8 cellular contexts compared by ENCODE assay signal in the genomic region with DNA sequence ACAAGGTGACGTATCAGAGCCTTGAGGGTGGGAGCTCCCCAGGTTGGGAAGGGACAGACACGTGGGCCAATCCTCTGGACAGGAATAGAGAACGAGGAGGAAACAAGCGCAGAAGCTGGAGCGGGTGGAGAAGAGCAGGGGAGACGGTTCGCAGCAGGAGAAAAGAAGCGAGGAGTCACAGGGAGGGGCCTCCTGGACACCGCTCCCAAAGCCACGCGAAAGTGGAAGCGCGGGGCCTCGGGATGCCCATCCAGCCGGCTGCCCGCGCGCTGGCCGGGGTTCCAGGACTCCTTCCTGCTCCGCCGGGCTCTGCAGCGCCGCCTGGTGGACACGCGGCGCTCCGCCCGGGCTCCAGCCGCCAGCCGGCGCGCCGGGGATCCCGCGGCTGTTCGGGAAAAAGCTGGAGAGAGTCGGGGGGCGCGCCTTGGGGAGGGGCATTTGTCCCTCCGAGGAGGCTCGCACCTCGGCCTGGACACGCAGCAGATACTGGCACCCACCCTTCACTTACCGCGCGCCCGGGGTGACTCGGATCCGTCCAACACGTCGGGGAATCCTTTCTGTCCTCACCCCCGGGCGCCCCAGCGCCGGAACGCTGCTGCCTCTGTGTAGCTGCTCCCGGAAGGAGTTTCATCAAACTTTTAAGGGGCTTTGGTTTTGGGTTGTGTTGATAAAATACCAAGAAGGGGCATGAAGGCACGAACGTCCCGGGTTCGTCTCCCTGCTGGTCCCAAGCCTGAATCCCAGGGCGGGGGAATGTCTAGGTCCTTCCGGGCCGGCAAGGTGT. TPM values are rescaled to one million over a fixed set of nuclear protein-coding genes. Genes with fewer than 3 reads are reported as not detected.
DNase-seq lines count a peak whose midpoint lies in the region; ATAC-seq, FAIRE-seq and TF ChIP-seq lines count a peak whose summit lies in the region.

No MANE protein-coding gene starts in this region.

- CTCF ChIA-PET in A549 (lab: Yijun Ruan, JAX), result interaction anchor here (0.6 to 4.0 kb wide), 60 partner anchors 8 to 1151 kb away, joined by 3 to 48 read pairs (median 4); a partner anchor contains a TSS
- CTCF ChIA-PET in K562 (lab: Yijun Ruan, JAX; ENCODE audit: low intra/inter-chr PET ratio), result interaction anchor here (0.7 to 1.2 kb wide), 3 partner anchors 73 to 1150 kb away, joined by 3 to 5 read pairs (median 3); no protein-coding TSS in a partner anchor

- peaks cover 0 to 3% (median 0%) of the 10 kb centered on the region in 3 donors for H3K36me3 Mint-ChIP-seq in immature natural killer cell

- BruUV-seq in K562 (replicated peaks; lab: Mats Ljungman, UMichigan), result no TSS peak

- peak overlapping the region; percentile 75 for H2AFZ ChIP-seq in K562 (ENCODE audit: low read depth, low read length)

- in situ Hi-C loops in GM13976 (cut with MboI; ENCODE audit: low sequenced_read_pairs, unreplicated experiment) (loop anchor here (25.0 kb wide), 1 partner anchor 642 kb away; no protein-coding TSS in a partner anchor), K562 (cut with MboI) (no loop called here)

- H3K27ac ChIP-seq in A549 (peak overlapping the region; percentile 41 to 80; a peak in 4 of 6 replicates), K562 (ENCODE audit: extremely low read depth, low read depth, low read length) (no peak overlapping the region)

- H4K20me1 ChIP-seq in K562 (replicated peaks; ENCODE audit: control insufficient read depth, insufficient read depth, low read length), result no peaks in the 10 kb centered on the region; the same call in 1 of the 2 replicates

- H3K4me3 Mint-ChIP-seq in immature natural killer cell, result peak overlapping the region in 3 of 5 donors; percentile 22 to 33 (median 28)

- H3K4me1 ChIP-seq in A549 (peaks cover 8% of the 10 kb centered on the region; the same call in 2 of the 3 replicates), K562 (replicated peaks in 1 of 2; ENCODE audit: control insufficient read depth in 2 of 2, insufficient read depth in 2 of 2, low read length in 2 of 2) (peaks cover 0 to 38% of the 10 kb centered on the region in 2 experiments; a peak in 3 of 5 replicates)

- TF ChIP-seq CTCF in A549 (IDR thresholded peaks at IDR 0.05) (peak; percentile 93), GM13976 (IDR thresholded peaks at IDR 0.05; ENCODE audit: borderline replicate concordance, control extremely low read depth, extremely low read depth, insufficient read depth, missing control alignments) (peak; percentile 66), K562 (IDR thresholded peaks at IDR 0.05 in 2 of 3, conservative IDR thresholded peaks at IDR 0.05 in 1 of 3; ENCODE audit: insufficient read depth in 2 of 3, low read depth in 1 of 3, low read length in 3 of 3) (peak; percentile 80 to 95 (median 90))

- no peaks in the 10 kb centered on the region for H3K9me3 ChIP-seq in A549
- no peaks in the 10 kb centered on the region for H3K9me3 ChIP-seq in K562 (replicated peaks; ENCODE audit: control insufficient read depth, insufficient read depth, low read depth, low read length)

- peak overlapping the region; percentile 18; the same call in 2 of the 3 replicates for H3K4me3 ChIP-seq in A549
- no peak overlapping the region for H3K4me3 ChIP-seq in K562

- DNase-seq in A549 (ENCODE audit: low read depth in 1 of 2, low spot score in 1 of 2), result peak; percentile 29 to 65
- peak; percentile 76 for DNase-seq in GM13976 (ENCODE audit: low spot score)
- DNase-seq in K562 (ENCODE audit: extremely low read depth in 1 of 4, low spot score in 3 of 4), result peak; percentile 58 to 92 (median 90)
- no peak for DNase-seq in immature natural killer cell
- peak; percentile 73 for DNase-seq in stimulated activated CD8-positive, alpha-beta memory T cell treated with anti-CD3 and anti-CD28 coated beads, Interleukin-4, amount 100 ng/mL, for 48 hours
- DNase-seq in NCI-H510A (lab: John Stamatoyannopoulos, UW), result no peak
- no peak for DNase-seq in cerebellar nuclear complex (lab: John Stamatoyannopoulos, UW)

- ATAC-seq in A549, result peak; percentile 53 to 79; a peak in 4 of 6 replicates
- ATAC-seq in K562, result peak; percentile 91
- no peak for ATAC-seq in GM21367 (IDR thresholded peaks at IDR 0.05; ENCODE audit: unreplicated experiment)

- no peak for FAIRE-seq in A549 (lab: Jason Lieb, UNC)
- FAIRE-seq in K562 (lab: Jason Lieb, UNC), result no peak

- H3K27ac Mint-ChIP-seq in immature natural killer cell, result no peak overlapping the region

- POLR2A ChIA-PET in A549 (lab: Yijun Ruan, JAX), result no interaction called here
- POLR2A ChIA-PET in K562 (lab: Yijun Ruan, JAX), result interaction anchor here (0.6 kb wide), 2 partner anchors 12 to 491 kb away, joined by 3 to 4 read pairs; no protein-coding TSS in a partner anchor

- WGBS in A549 (ENCODE audit: missing lambda C conversion rate), result 38% methylated on average over 40 of the region's 64 CpGs
- 8% methylated on average over 60 of the region's 64 CpGs for WGBS in K562 (ENCODE audit: insufficient coverage, low coverage, missing lambda C conversion rate)

- no peaks in the 10 kb centered on the region for H3K79me2 ChIP-seq in K562 (ENCODE audit: control insufficient read depth, insufficient read depth, low read length)

- H3K9me1 ChIP-seq in K562 (ENCODE audit: control insufficient read depth, insufficient read depth, low read length), result no peaks in the 10 kb centered on the region

- H3K9me3 Mint-ChIP-seq in immature natural killer cell, result no peaks in the 10 kb centered on the region

- 0 out of 4 replicates have a peak overlapping the region, but pooled peaks of 1 of the 2 experiments have one; percentile 66 for H3K9ac ChIP-seq in K562 (ENCODE audit: insufficient read depth in 1 of 2, low read depth in 2 of 2, low read length in 2 of 2)

- intact Hi-C loops in K562 (cut with micrococcal nuclease), result loop anchor here (10.0 kb wide), 1 partner anchor 1149 kb away; no protein-coding TSS in a partner anchor

- no peak for TF ChIP-seq EP300 in A549 (IDR thresholded peaks at IDR 0.05)
- TF ChIP-seq EP300 in K562 (IDR thresholded peaks at IDR 0.05; ENCODE audit: low read length), result no peak

- peak; percentile 57 to 77 for TF ChIP-seq RAD21 in A549 (conservative IDR thresholded peaks at IDR 0.05 in 1 of 2, IDR thresholded peaks at IDR 0.05 in 1 of 2)
- peak; percentile 50 to 67 for TF ChIP-seq RAD21 in K562 (CRISPR knock-in tag; conservative IDR thresholded peaks at IDR 0.05 in 1 of 2, IDR thresholded peaks at IDR 0.05 in 1 of 2)

- peaks cover 4 to 8% of the 10 kb centered on the region in 2 donors for H3K4me1 Mint-ChIP-seq in immature natural killer cell

- peaks cover 8 to 49% of the 10 kb centered on the region in 2 experiments for H3K27me3 ChIP-seq in K562 (ENCODE audit: control insufficient read depth in 2 of 2, insufficient read depth in 2 of 2, low read length in 2 of 2)

- no peaks in the 10 kb centered on the region for H3K36me3 ChIP-seq in K562 (ENCODE audit: control insufficient read depth, insufficient read depth, low read length)

- peaks cover 8 to 33% (median 15%) of the 10 kb centered on the region in 3 donors for H3K27me3 Mint-ChIP-seq in immature natural killer cell (ENCODE audit: low read depth in 3 of 3)

- TF ChIP-seq POLR2A in A549 (IDR thresholded peaks at IDR 0.05; ENCODE audit: low read length) (no peak), K562 (conservative IDR thresholded peaks at IDR 0.05) (no peak)

- H3K4me2 ChIP-seq in A549, result peak overlapping the region; percentile 87
- H3K4me2 ChIP-seq in K562 (ENCODE audit: insufficient read depth, low read length), result peak overlapping the region; percentile 51

RNA-seq across cellular contexts. Expression of a gene that starts 6.2 kb away (rescaled TPM):
- polyA plus RNA-seq in A549 (2011; rRNA removed) (0.54 and 0.71 TPM in 2 replicates), A549 (2017; fragmentation: RNase III; extraction: RNeasy Plus Mini Kit Qiagen cat#74134 plus additional on column Dnase treatment) (9.5 to 13.1 TPM (median 12.8 TPM) in 3 replicates), K562 (2011; rRNA removed) (not detected in 2 replicates), K562 (2014; fragmentation: Illumina TruSeq; extraction: Trizol) (not detected in 2 replicates), K562 (2014; fragmentation: Nextera tagmentation; extraction: Ambion mirVana) (not detected), K562 (2014; rRNA removed) (not detected in 2 replicates), immature natural killer cell (under 1 TPM; 0.05 to 0.09 (median 0.07) TPM)
- polyA plus RNA-seq in A549 (2012; cell fraction: cytosol; rRNA removed), result 1.6 and 2.3 TPM in 2 replicates
- polyA plus RNA-seq in A549 (2012; cell fraction: nucleus; rRNA removed), result 5.2 and 8.3 TPM in 2 replicates
- 0.33 and 0.49 TPM in 2 replicates for polyA minus RNA-seq in A549 (2011; rRNA and poly(A)+ RNA removed)
- not detected in 2 replicates for total RNA-seq in K562 (2011; cell fraction: chromatin; rRNA removed; ENCODE audit: low replicate concordance)
- not detected in 2 replicates for total RNA-seq in K562 (2011; cell fraction: nucleolus; rRNA removed)
- total RNA-seq in K562 (2011; cell fraction: nucleoplasm; rRNA removed), result not detected in 2 replicates
- total RNA-seq in K562 (2014; rRNA removed) (not detected in 2 replicates), K562 (2014; rRNA removed; fragmentation: Illumina TruSeq; extraction: Trizol) (not detected in 2 replicates), K562 (2015; rRNA removed; fragmentation: Illumina TruSeq; extraction: Trizol) (not detected in 2 replicates), K562 (2021) (0.20 TPM in 1 of 2 replicates, not detected in the other)
- not detected in 2 replicates for polyA plus RNA-seq in K562 (2011; cell fraction: cytosol; rRNA removed)
- not detected in 2 replicates for polyA plus RNA-seq in K562 (2011; cell fraction: nucleus; rRNA removed)
- 0.05 and 0.07 TPM in 2 replicates for polyA plus RNA-seq in K562 (2012)
- polyA minus RNA-seq in K562 (2011; rRNA and poly(A)+ RNA removed), result not detected in 2 replicates
- not detected in 2 replicates for polyA minus RNA-seq in K562 (2011; cell fraction: cytosol; rRNA and poly(A)+ RNA removed)
- 0.13 TPM in 1 of 2 replicates, not detected in the other for polyA minus RNA-seq in K562 (2011; cell fraction: nucleus; rRNA and poly(A)+ RNA removed)

RNA-seq across cellular contexts. Expression of a gene that starts 36.1 kb away (rescaled TPM):
- polyA plus RNA-seq in A549 (2011; rRNA removed) (5.2 and 5.6 TPM in 2 replicates), A549 (2017; fragmentation: RNase III; extraction: RNeasy Plus Mini Kit Qiagen cat#74134 plus additional on column Dnase treatment) (4.1 to 5.1 TPM (median 4.6 TPM) in 3 replicates), K562 (2011; rRNA removed) (not detected in 2 replicates), K562 (2014; fragmentation: Illumina TruSeq; extraction: Trizol) (not detected in 2 replicates), K562 (2014; fragmentation: Nextera tagmentation; extraction: Ambion mirVana) (not detected), K562 (2014; rRNA removed) (not detected in 2 replicates), immature natural killer cell (10 to 100 TPM in 1 of 3 donors, 1 to 10 TPM in 2; 1.7 to 14.2 (median 2.3) TPM)
- 0.73 and 1.4 TPM in 2 replicates for polyA plus RNA-seq in A549 (2012; cell fraction: cytosol; rRNA removed)
- 0.89 and 1.5 TPM in 2 replicates for polyA plus RNA-seq in A549 (2012; cell fraction: nucleus; rRNA removed)
- 8.2 and 14.0 TPM in 2 replicates for polyA minus RNA-seq in A549 (2011; rRNA and poly(A)+ RNA removed)
- total RNA-seq in K562 (2011; cell fraction: chromatin; rRNA removed; ENCODE audit: low replicate concordance), result not detected in 2 replicates
- total RNA-seq in K562 (2011; cell fraction: nucleolus; rRNA removed), result not detected in 2 replicates
- not detected in 2 replicates for total RNA-seq in K562 (2011; cell fraction: nucleoplasm; rRNA removed)
- total RNA-seq in K562 (2014; rRNA removed) (not detected in 2 replicates), K562 (2014; rRNA removed; fragmentation: Illumina TruSeq; extraction: Trizol) (not detected in 2 replicates), K562 (2015; rRNA removed; fragmentation: Illumina TruSeq; extraction: Trizol) (0.25 and 0.26 TPM in 2 replicates), K562 (2021) (not detected in 2 replicates)
- not detected in 2 replicates for polyA plus RNA-seq in K562 (2011; cell fraction: cytosol; rRNA removed)
- polyA plus RNA-seq in K562 (2011; cell fraction: nucleus; rRNA removed), result not detected in 2 replicates
- 2.2 TPM in 1 of 2 replicates, not detected in the other for polyA plus RNA-seq in K562 (2012)
- polyA minus RNA-seq in K562 (2011; rRNA and poly(A)+ RNA removed), result not detected in 2 replicates
- polyA minus RNA-seq in K562 (2011; cell fraction: cytosol; rRNA and poly(A)+ RNA removed), result not detected in 2 replicates
- polyA minus RNA-seq in K562 (2011; cell fraction: nucleus; rRNA and poly(A)+ RNA removed), result not detected in 2 replicates

Comparison
In these comparisons a context has a peak if more than half of its experiments do, and no peak if none do; other contexts are left out.
1. DNase-seq: peak in A549 (2 of 2), GM13976 (single experiment), K562 (4 of 4) and stimulated activated CD8-positive, alpha-beta memory T cell treated with anti-CD3 and anti-CD28 coated beads, Interleukin-4, amount 100 ng/mL, for 48 hours (single experiment); none in immature natural killer cell (0 of 3), NCI-H510A (single experiment) and cerebellar nuclear complex (0 of 2).
2. Peak in every context shown above with its lines, with median percentiles within 50 percentile points of each other: CTCF ChIP-seq.